In genomic region chr12:124392271-124392990, GRCh38 we compare ENCODE assay signal across 8 cellular contexts.
DNase-seq lines count a peak whose midpoint lies in the region; ATAC-seq and TF ChIP-seq lines count a peak whose summit lies in the region.

No MANE protein-coding gene starts in this region.

- ATAC-seq in HG02763 (IDR thresholded peaks at IDR 0.05; ENCODE audit: unreplicated experiment) (no peak), HG03095 (IDR thresholded peaks at IDR 0.05; ENCODE audit: unreplicated experiment) (no peak)

- DNase-seq in GM13976 (ENCODE audit: low spot score): peak; percentile 53
- peak; percentile 48 for DNase-seq in SK-MEL-5 (ENCODE audit: low read depth, low spot score)
- peak; percentile 51 to 74 for DNase-seq in fibroblast of lung (ENCODE audit: low read depth in 2 of 2)
- peak; percentile 93 for DNase-seq in osteoblast (ENCODE audit: insufficient read length, low spot score, missing footprints)
- no peak for DNase-seq in NCI-H524 treated with DMSO at 0.1 percent for 48 hours (lab: John Stamatoyannopoulos, UW)

- in situ Hi-C loops in GM13976 (cut with MboI; ENCODE audit: low sequenced_read_pairs, unreplicated experiment) (loop anchor here (25.0 kb wide), 1 partner anchor 370 kb away; no protein-coding TSS in a partner anchor), SK-MEL-5 (cut with HindIII; ENCODE audit: low pct_unique_long_range_greater_than_20kb, low sequenced_read_pairs) (no loop called here)

- H4K20me1 ChIP-seq in fibroblast of lung (ENCODE audit: control insufficient read depth, extremely low read depth, insufficient read depth, low read length) (no peaks in the 10 kb centered on the region), osteoblast (ENCODE audit: insufficient read depth, low read length) (peaks cover 22% of the 10 kb centered on the region)

- H3K9ac ChIP-seq in fibroblast of lung (ENCODE audit: insufficient read depth, low read length): peak overlapping the region; percentile 48

- H3K9me3 ChIP-seq in fibroblast of lung (ENCODE audit: control insufficient read depth, insufficient read depth, low read depth, low read length): no peaks in the 10 kb centered on the region
- H3K9me3 ChIP-seq in osteoblast (ENCODE audit: low read depth, low read length): no peaks in the 10 kb centered on the region

- H3K4me3 ChIP-seq in ACC112 (ENCODE audit: low read depth, low read length) (no peak overlapping the region; the same call in 1 of the 2 replicates), fibroblast of lung (replicated peaks in 1 of 4; ENCODE audit: control extremely low read depth in 1 of 4, insufficient read depth in 1 of 4, low read depth in 3 of 4, low read length in 4 of 4) (no peak overlapping the region), osteoblast (ENCODE audit: insufficient read depth, low read length) (no peak overlapping the region)

- H2AFZ ChIP-seq in ACC112 (ENCODE audit: low read length, unreplicated experiment): no peak overlapping the region
- no peak overlapping the region for H2AFZ ChIP-seq in fibroblast of lung (ENCODE audit: low read length)
- no peak overlapping the region for H2AFZ ChIP-seq in osteoblast (ENCODE audit: low read length)

- H3K4me1 ChIP-seq in ACC112 (ENCODE audit: control insufficient read depth, insufficient read depth, low read length, unreplicated experiment) (peaks cover 56% of the 10 kb centered on the region), fibroblast of lung (ENCODE audit: control insufficient read depth, extremely low read depth, insufficient read depth, low read length) (peaks cover 54% of the 10 kb centered on the region), osteoblast (ENCODE audit: insufficient read depth, low read length) (peaks cover 54% of the 10 kb centered on the region)

- H3K27me3 ChIP-seq in ACC112 (ENCODE audit: insufficient read depth, low read length) (no peaks in the 10 kb centered on the region), fibroblast of lung (ENCODE audit: control insufficient read depth, insufficient read depth, low read length) (no peaks in the 10 kb centered on the region), osteoblast (ENCODE audit: insufficient read depth, low read length) (no peaks in the 10 kb centered on the region)

- no peaks in the 10 kb centered on the region for H3K36me3 ChIP-seq in ACC112 (ENCODE audit: insufficient read depth, low read length)
- H3K36me3 ChIP-seq in fibroblast of lung (ENCODE audit: control insufficient read depth, insufficient read depth, low read length): peaks cover 2% of the 10 kb centered on the region
- H3K36me3 ChIP-seq in osteoblast (ENCODE audit: insufficient read depth, low read length): peaks cover 19% of the 10 kb centered on the region

- H3K27ac ChIP-seq in ACC112 (ENCODE audit: low read depth, low read length) (peak overlapping the region; percentile 72), fibroblast of lung (ENCODE audit: insufficient read depth, low read length) (peak overlapping the region; percentile 56), osteoblast (ENCODE audit: low read depth, low read length) (peak overlapping the region; percentile 86)

- H3K79me2 ChIP-seq in ACC112 (ENCODE audit: control insufficient read depth, insufficient read depth, low read length, unreplicated experiment) (peaks cover 18% of the 10 kb centered on the region), fibroblast of lung (ENCODE audit: control insufficient read depth, insufficient read depth, low read length) (peaks cover 10% of the 10 kb centered on the region), osteoblast (ENCODE audit: insufficient read depth, low read length) (peaks cover 15% of the 10 kb centered on the region)

- no peak overlapping the region for H3K4me2 ChIP-seq in fibroblast of lung (ENCODE audit: extremely low read depth, insufficient read depth, low read length)
- peak overlapping the region; percentile 6 for H3K4me2 ChIP-seq in osteoblast (ENCODE audit: insufficient read depth, low read length)

- TF ChIP-seq CTCF in GM13976 (IDR thresholded peaks at IDR 0.05; ENCODE audit: borderline replicate concordance, control extremely low read depth, extremely low read depth, insufficient read depth, missing control alignments) (no peak), fibroblast of lung (conservative IDR thresholded peaks at IDR 0.05 in 1 of 2, IDR thresholded peaks at IDR 0.05 in 1 of 2; ENCODE audit: low read depth in 1 of 2, low read length in 2 of 2) (peak in 1 of 2 donors; percentile 36), osteoblast (IDR thresholded peaks at IDR 0.05; ENCODE audit: extremely low read depth, low read depth, low read length) (peak; percentile 35)
